Comparison of ENCODE assay signal across 21 cellular contexts in genomic region chr13:38657191-38657590, GRCh38. TPM values are rescaled to one million over a fixed set of nuclear protein-coding genes. Genes with fewer than 3 reads are reported as not detected.
DNase-seq lines count a peak whose midpoint lies in the region; ATAC-seq, FAIRE-seq and TF ChIP-seq lines count a peak whose summit lies in the region.
"Had no signal": no experiment of that assay in that cellular context is flagged by ENCODE, and none has a peak within 500 bp of the region (broad histone marks: within the 10 kb centered on the region; RNA-seq: fewer than 3 reads in every experiment).

No MANE protein-coding gene starts in this region.

- no peak overlapping the region for H3K9ac ChIP-seq in adipocyte (ENCODE audit: low read length)

- TF ChIP-seq POLR2A in tibial nerve (IDR thresholded peaks at IDR 0.05) = no peak

- no peaks in the 10 kb centered on the region for H3K9me3 ChIP-seq in adipocyte (ENCODE audit: control insufficient read depth, low read length)
- no peaks in the 10 kb centered on the region for H3K9me3 ChIP-seq in tibial nerve
- H3K9me3 ChIP-seq: gastrocnemius medialis had no signal

- H3K4me3 ChIP-seq in adipocyte (ENCODE audit: low read length) (no peak overlapping the region), fibroblast of the aortic adventitia (ENCODE audit: low read depth, low read length) (no peak overlapping the region), tibial nerve (no peak overlapping the region)
- H3K4me3 ChIP-seq: gastrocnemius medialis had no signal

- H3K27ac ChIP-seq in tibial nerve = no peak overlapping the region
- H3K27ac ChIP-seq: gastrocnemius medialis had no signal

- ATAC-seq in GM21786 (IDR thresholded peaks at IDR 0.05; ENCODE audit: unreplicated experiment) = no peak
- ATAC-seq: gastrocnemius medialis, T-cell had no signal

- no peak for FAIRE-seq in D721Med (lab: Jason Lieb, UNC)
- FAIRE-seq: GM18507, HTR-8/SVneo had no signal

- no peak overlapping the region for H3K4me3 Mint-ChIP-seq in HFFc6
- H3K4me3 Mint-ChIP-seq: activated CD4-positive, alpha-beta memory T cell treated with anti-CD3 and anti-CD28 coated beads, Interleukin-2, amount 10 ng/mL, durations not matched to agents 7 days and 5 days; activated naive CD8-positive, alpha-beta T cell treated with anti-CD3 and anti-CD28 coated beads for 36 hours; naive B cell; T-cell had no signal

- no peaks in the 10 kb centered on the region; the same call in 1 of the 2 replicates for H3K9me3 Mint-ChIP-seq in HFFc6
- H3K9me3 Mint-ChIP-seq: activated CD4-positive, alpha-beta memory T cell treated with anti-CD3 and anti-CD28 coated beads, Interleukin-2, amount 10 ng/mL, durations not matched to agents 7 days and 5 days; activated naive CD8-positive, alpha-beta T cell treated with anti-CD3 and anti-CD28 coated beads for 36 hours; T-cell had no signal

- H3K4me1 ChIP-seq in adipocyte (ENCODE audit: control insufficient read depth, insufficient read depth, low read length) (peaks cover 8% of the 10 kb centered on the region), tibial nerve (no peaks in the 10 kb centered on the region)
- H3K4me1 ChIP-seq: gastrocnemius medialis had no signal

- TF ChIP-seq EP300 in tibial nerve (IDR thresholded peaks at IDR 0.05) = no peak

- no peak overlapping the region for H3K27ac Mint-ChIP-seq in HFFc6
- H3K27ac Mint-ChIP-seq: activated CD4-positive, alpha-beta memory T cell treated with anti-CD3 and anti-CD28 coated beads, Interleukin-2, amount 10 ng/mL, durations not matched to agents 7 days and 5 days; activated naive CD8-positive, alpha-beta T cell treated with anti-CD3 and anti-CD28 coated beads for 36 hours; naive B cell; T-cell had no signal

- H3K36me3 ChIP-seq in adipocyte (ENCODE audit: control insufficient read depth, insufficient read depth, low read length, severe bottlenecking) (no peaks in the 10 kb centered on the region), tibial nerve (no peaks in the 10 kb centered on the region)
- H3K36me3 ChIP-seq: gastrocnemius medialis had no signal

- H3K27me3 Mint-ChIP-seq in HFFc6 (ENCODE audit: insufficient read depth) = no peaks in the 10 kb centered on the region; the same call in 1 of the 2 replicates
- H3K27me3 Mint-ChIP-seq: activated naive CD8-positive, alpha-beta T cell treated with anti-CD3 and anti-CD28 coated beads for 36 hours; T-cell had no signal

- DNase-seq in HFFc6 = peak; percentile 2
- peak; percentile 2 for DNase-seq in adipocyte (ENCODE audit: low read depth)
- DNase-seq in fibroblast of the aortic adventitia (ENCODE audit: low read depth) = peak; percentile 22
- DNase-seq in D721Med (ENCODE audit: insufficient read length, low spot score) = no peak
- DNase-seq in tibial nerve (ENCODE audit: low spot score in 2 of 2) = no peak
- DNase-seq in mesenteric fat pad (ENCODE audit: low spot score) = no peak
- DNase-seq: activated CD4-positive, alpha-beta memory T cell treated with anti-CD3 and anti-CD28 coated beads, Interleukin-2, amount 10 ng/mL, durations not matched to agents 7 days and 5 days; activated naive CD8-positive, alpha-beta T cell treated with anti-CD3 and anti-CD28 coated beads for 36 hours; activated T-cell treated with anti-CD3 and anti-CD28 coated beads, Interleukin-2, amount 50 U/mL, for 48 hours; C1 segment of cervical spinal cord; caudate nucleus; effector memory CD4-positive, alpha-beta T cell; gastrocnemius medialis; naive B cell; NCI-H1436 treated with DMSO at 0.1 percent for 48 hours; NK-92 treated with Interleukin-12 subunit alpha and Interleukin-12 subunit beta, amount 100 ng/mL, for 24 hours; posterior cingulate gyrus; T-cell had no signal

- WGBS in tibial nerve, 2 donors = 47 to 52% methylated on average over 1 of the region's 1 CpG

- no peaks in the 10 kb centered on the region for H3K27me3 ChIP-seq in adipocyte (replicated peaks; ENCODE audit: control insufficient read depth, insufficient read depth, low read length)
- H3K27me3 ChIP-seq in tibial nerve = no peaks in the 10 kb centered on the region
- H3K27me3 ChIP-seq: gastrocnemius medialis had no signal

- TF ChIP-seq CTCF in HFFc6 (IDR thresholded peaks at IDR 0.05) (no peak), fibroblast of the aortic adventitia (IDR thresholded peaks at IDR 0.05; ENCODE audit: insufficient read depth, low read length) (no peak), D721Med (IDR thresholded peaks at IDR 0.05; ENCODE audit: insufficient read depth, missing control alignments) (no peak), tibial nerve (IDR thresholded peaks at IDR 0.05) (no peak)

- H3K36me3 Mint-ChIP-seq in HFFc6 (ENCODE audit: low read depth) = no peaks in the 10 kb centered on the region
- H3K36me3 Mint-ChIP-seq: activated naive CD8-positive, alpha-beta T cell treated with anti-CD3 and anti-CD28 coated beads for 36 hours; naive B cell; T-cell had no signal

- peaks cover 9% of the 10 kb centered on the region; the same call in 1 of the 2 replicates for H3K4me1 Mint-ChIP-seq in HFFc6 (ENCODE audit: low read depth)
- H3K4me1 Mint-ChIP-seq: activated CD4-positive, alpha-beta memory T cell treated with anti-CD3 and anti-CD28 coated beads, Interleukin-2, amount 10 ng/mL, durations not matched to agents 7 days and 5 days; activated naive CD8-positive, alpha-beta T cell treated with anti-CD3 and anti-CD28 coated beads for 36 hours; naive B cell; T-cell had no signal

RNA-seq across cellular contexts. Expression of gene FREM2, which starts 29.7 kb away (rescaled TPM):
- not detected for total RNA-seq in HFFc6 (2021; fragmentation: NEBNext Ultra II Directional; extraction: Animal tissue kit (Norgen Biotek cat#: 25700))
- not detected in 2 replicates for total RNA-seq in fibroblast of the aortic adventitia (ENCODE audit: low replicate concordance)
- total RNA-seq in tibial nerve = 10 to 100 TPM; 10.8 to 18.0 (median 12.7) TPM
- total RNA-seq in mesenteric fat pad = 0.61 TPM
- total RNA-seq: activated CD4-positive, alpha-beta memory T cell treated with anti-CD3 and anti-CD28 coated beads, Interleukin-2, amount 10 ng/mL, durations not matched to agents 7 days and 5 days; activated naive CD8-positive, alpha-beta T cell treated with anti-CD3 and anti-CD28 coated beads for 36 hours had no signal

Comparison
In these comparisons a context has a peak if more than half of its experiments do, and no peak if none do; other contexts are left out.
1. DNase-seq: peak in HFFc6 (single experiment), adipocyte (single experiment) and fibroblast of the aortic adventitia (single experiment); none in D721Med (single experiment), tibial nerve (0 of 2) and mesenteric fat pad (single experiment).